In the genomic region with DNA sequence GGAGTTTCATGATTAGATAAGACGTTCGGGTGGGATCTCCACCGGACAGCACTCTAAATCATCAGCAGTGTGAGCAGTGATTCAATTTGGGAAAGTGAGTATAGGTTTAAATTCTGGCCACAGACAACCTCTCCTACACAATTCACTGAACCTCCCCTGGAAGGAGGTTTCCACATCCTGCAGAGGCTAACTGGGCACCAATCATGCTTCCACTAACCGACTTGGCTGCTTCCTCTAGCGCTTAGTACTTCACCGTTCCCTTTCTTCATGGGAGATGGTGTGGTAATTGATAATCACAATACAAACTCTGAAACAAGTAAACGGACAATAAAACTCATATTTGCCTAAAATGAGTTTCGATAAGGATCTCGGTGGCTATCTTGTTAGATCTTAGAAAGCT, we compare ENCODE assay signal across 24 cellular contexts. TPM values are rescaled to one million over a fixed set of nuclear protein-coding genes. Genes with fewer than 3 reads are reported as not detected.
DNase-seq lines count a peak whose midpoint lies in the region; ATAC-seq and TF ChIP-seq lines count a peak whose summit lies in the region.
"Had no signal": no experiment of that assay in that cellular context is flagged by ENCODE, and none has a peak within 500 bp of the region (broad histone marks: within the 10 kb centered on the region; RNA-seq: fewer than 3 reads in every experiment).

No MANE protein-coding gene starts in this region.

- H3K36me3 ChIP-seq in heart right ventricle (no peaks in the 10 kb centered on the region), subcutaneous abdominal adipose tissue (ENCODE audit: control insufficient read depth in 5 of 5, insufficient read depth in 5 of 5, low read length in 5 of 5) (no peaks in the 10 kb centered on the region)
- H3K36me3 ChIP-seq: MG63 had no signal

- ATAC-seq in heart right ventricle, result peak in 2 of 8 donors; percentile 37 to 38
- ATAC-seq in Right ventricle myocardium superior (ENCODE audit: poor library complexity), result no peak
- no peak for ATAC-seq in GM19452 (IDR thresholded peaks at IDR 0.05; ENCODE audit: unreplicated experiment)
- ATAC-seq: GM12878, HepG2, Panc1, SK-N-SH treated with all-trans-retinoic acid at 6 μM for 48 hours had no signal

- H3K27me3 ChIP-seq in heart right ventricle (no peaks in the 10 kb centered on the region), subcutaneous abdominal adipose tissue (ENCODE audit: control insufficient read depth in 5 of 5, insufficient read depth in 4 of 5, low read length in 5 of 5) (no peaks in the 10 kb centered on the region)
- H3K27me3 ChIP-seq: MG63 had no signal

- H3K27ac ChIP-seq in heart right ventricle, result peak overlapping the region in 6 of 10 donors; percentile 21 to 75 (median 59)
- peak overlapping the region; percentile 79 for H3K27ac ChIP-seq in VCaP
- H3K27ac ChIP-seq in subcutaneous abdominal adipose tissue (ENCODE audit: low read depth, low read length), result peak overlapping the region; percentile 27

- TF ChIP-seq CTCF in heart right ventricle (IDR thresholded peaks at IDR 0.05) (no peak), NB4 (IDR thresholded peaks at IDR 0.05; ENCODE audit: low read depth, low read length) (no peak), VCaP (conservative IDR thresholded peaks at IDR 0.05) (no peak)

- peaks cover 0 to 22% (median 8%) of the 10 kb centered on the region in 9 donors for H3K4me1 ChIP-seq in heart right ventricle
- H3K4me1 ChIP-seq in subcutaneous abdominal adipose tissue (ENCODE audit: control insufficient read depth in 5 of 5, insufficient read depth in 5 of 5, low read length in 5 of 5), result peaks cover 0 to 12% (median 0%) of the 10 kb centered on the region in 5 donors

- H3K9ac ChIP-seq in subcutaneous abdominal adipose tissue (ENCODE audit: low read length in 5 of 5), result no peak overlapping the region

- intact Hi-C loops in heart right ventricle (cut with DNase I) (loop anchor here in 1 of 10 donors (2.0 kb wide), 1 partner anchor 65 kb away; no protein-coding TSS in a partner anchor), Right ventricle myocardium superior (cut with DNase I) (no loop called here)

- no peak overlapping the region for H3K4me3 ChIP-seq in heart right ventricle
- peak overlapping the region; percentile 57 for H3K4me3 ChIP-seq in NB4 (ENCODE audit: low read depth, low read length)
- no peak overlapping the region for H3K4me3 ChIP-seq in subcutaneous abdominal adipose tissue (ENCODE audit: low read depth in 1 of 5, low read length in 5 of 5)
- H3K4me3 ChIP-seq: GM12878, MG63 had no signal

- H3K9me3 ChIP-seq in heart right ventricle, result no peaks in the 10 kb centered on the region
- H3K9me3 ChIP-seq in subcutaneous abdominal adipose tissue (ENCODE audit: control insufficient read depth in 5 of 5, low read length in 5 of 5), result no peaks in the 10 kb centered on the region
- H3K9me3 ChIP-seq: MG63 had no signal

- DNase-seq in heart right ventricle (no peak), Right ventricle myocardium superior (no peak), NB4 (ENCODE audit: low read depth) (peak; percentile 85), NCI-H1092 (lab: John Stamatoyannopoulos, UW) (no peak), NCI-H1092 treated with DMSO at 0.1 percent for 48 hours (lab: John Stamatoyannopoulos, UW) (no peak)
- DNase-seq: CD8-positive, alpha-beta memory T cell; DMS79 treated with DMSO at 0.1 percent for 48 hours; GOT3; Karpas-422; MG63; NCI-H1436; NCI-H2171 treated with DMSO at 0.1 percent for 48 hours; NCI-H446 treated with DMSO at 0.1 percent for 48 hours; NK-92 treated with Interleukin-12 subunit alpha and Interleukin-12 subunit beta, amount 100 ng/mL, for 24 hours had no signal

- TF ChIP-seq POLR2A in NB4 (IDR thresholded peaks at IDR 0.05; ENCODE audit: extremely low read depth, insufficient read length), result no peak

- 61 to 77% methylated on average over 9 of the region's 9 CpGs for WGBS in heart right ventricle, 2 donors

RNA-seq across cellular contexts. Expression of a gene that starts 5.5 kb away (rescaled TPM):
- total RNA-seq in heart right ventricle, result 100 to 1,000 TPM in 1 of 10 donors, 1 to 10 TPM in 2, under 1 TPM in 7; 0.10 to 396 (median 0.60) TPM
- polyA plus RNA-seq in heart right ventricle, result under 1 TPM; 0.37 to 0.48 TPM
- total RNA-seq in Right ventricle myocardium superior, result 0.32 TPM
- total RNA-seq: A172, G401, HepG2 had no signal
- polyA plus RNA-seq: BJ; CD8-positive, alpha-beta memory T cell; HepG2 had no signal

RNA-seq across cellular contexts. Expression of a gene that starts 11.0 kb away (rescaled TPM):
- total RNA-seq in heart right ventricle (10 to 100 TPM; 18.1 to 27.2 (median 24.3) TPM), Right ventricle myocardium superior (16.9 TPM)
- polyA plus RNA-seq in heart right ventricle, result 10 to 100 TPM in 1 of 2 donors, 1 to 10 TPM in 1; 7.4 to 11.9 TPM

RNA-seq across cellular contexts. Expression of a gene that starts 21.5 kb away (rescaled TPM):
- total RNA-seq in heart right ventricle (100 to 1,000 TPM in 1 of 10 donors, 1 to 10 TPM in 3, under 1 TPM in 4, not detected in 2; 0.40 to 191 (median 1.0) TPM), Right ventricle myocardium superior (not detected)
- under 1 TPM; 0.14 to 0.22 TPM for polyA plus RNA-seq in heart right ventricle
- total RNA-seq: A172, G401, HepG2 had no signal
- polyA plus RNA-seq: BJ; CD8-positive, alpha-beta memory T cell; HepG2 had no signal

RNA-seq across cellular contexts. Expression of a gene that starts 34.1 kb away (rescaled TPM):
- total RNA-seq in heart right ventricle, result 10 to 100 TPM in 1 of 10 donors, under 1 TPM in 4, not detected in 5; 0.23 to 61.0 (median 0.40) TPM
- under 1 TPM in 1 of 2 donors, not detected in 1; 0.07 TPM for polyA plus RNA-seq in heart right ventricle
- total RNA-seq in Right ventricle myocardium superior, result not detected
- total RNA-seq: A172, G401, GM12878, HepG2 had no signal
- polyA plus RNA-seq: BJ; CD8-positive, alpha-beta memory T cell had no signal

Comparison
In these comparisons a context has a peak if more than half of its experiments do, and no peak if none do; other contexts are left out.
1. H3K27ac ChIP-seq: peak in every context shown above with its lines; median percentile 79 in VCaP; 59 in heart right ventricle; 27 in subcutaneous abdominal adipose tissue.